9 cellular contexts compared by ENCODE assay signal in genomic region chr12:108724890-108725151, GRCh38. TPM values are rescaled to one million over a fixed set of nuclear protein-coding genes. Genes with fewer than 3 reads are reported as not detected.
DNase-seq lines count a peak whose midpoint lies in the region; ATAC-seq, FAIRE-seq and TF ChIP-seq lines count a peak whose summit lies in the region.
"Had no signal": no experiment of that assay in that cellular context is flagged by ENCODE, and none has a peak within 500 bp of the region (broad histone marks: within the 10 kb centered on the region; RNA-seq: fewer than 3 reads in every experiment).

No MANE protein-coding gene starts in this region.

- peak overlapping the region in 1 of 4 donors; percentile 34 for H3K4me3 Mint-ChIP-seq in IgD-negative memory B cell
- H3K4me3 Mint-ChIP-seq in astrocyte (ENCODE audit: unreplicated experiment), result peak overlapping the region; percentile 60

- H3K9me3 ChIP-seq in astrocyte (ENCODE audit: insufficient read depth, low read depth, low read length), result no peaks in the 10 kb centered on the region
- H3K9me3 ChIP-seq in mesenchymal stem cell (ENCODE audit: control insufficient read depth, low read length), result no peaks in the 10 kb centered on the region
- H3K9me3 ChIP-seq in subcutaneous abdominal adipose tissue (ENCODE audit: control insufficient read depth in 5 of 5, low read length in 5 of 5), result no peaks in the 10 kb centered on the region

- H3K4me3 ChIP-seq in astrocyte (ENCODE audit: insufficient read depth, low read depth, low read length) (no peak overlapping the region), mesenchymal stem cell (ENCODE audit: insufficient read depth in 1 of 2, low read depth in 1 of 2, low read length in 2 of 2) (peak overlapping the region in 1 of 2 experiments; percentile 32), subcutaneous abdominal adipose tissue (ENCODE audit: low read depth in 1 of 5, low read length in 5 of 5) (no peak overlapping the region)

- H2AFZ ChIP-seq in astrocyte (ENCODE audit: low read depth, low read length) (no peak overlapping the region), mesenchymal stem cell (ENCODE audit: low read depth, low read length) (no peak overlapping the region)

- H3K79me1 ChIP-seq in mesenchymal stem cell (replicated peaks; ENCODE audit: low read length, poor library complexity, severe bottlenecking), result no peaks in the 10 kb centered on the region

- FAIRE-seq in astrocyte (lab: Jason Lieb, UNC), result no peak

- H3K27me3 Mint-ChIP-seq in IgD-negative memory B cell, result no peaks in the 10 kb centered on the region
- no peaks in the 10 kb centered on the region for H3K27me3 Mint-ChIP-seq in astrocyte (ENCODE audit: low read depth, unreplicated experiment)

- H3K27me3 ChIP-seq in astrocyte (ENCODE audit: insufficient read depth, low read length) (no peaks in the 10 kb centered on the region), mesenchymal stem cell (ENCODE audit: control insufficient read depth in 1 of 2, insufficient read depth in 1 of 2, low read length in 2 of 2) (no peaks in the 10 kb centered on the region), subcutaneous abdominal adipose tissue (ENCODE audit: control insufficient read depth in 5 of 5, insufficient read depth in 4 of 5, low read length in 5 of 5) (no peaks in the 10 kb centered on the region)

- no peak overlapping the region for H4K91ac ChIP-seq in mesenchymal stem cell (ENCODE audit: low read length)

- no peak for ATAC-seq in HG02588 (IDR thresholded peaks at IDR 0.05; ENCODE audit: unreplicated experiment)

- no peak for TF ChIP-seq CTCF in astrocyte (IDR thresholded peaks at IDR 0.05; ENCODE audit: insufficient read depth, low read depth, low read length)

- peak overlapping the region; percentile 32 to 67 (median 39) for H3K27ac Mint-ChIP-seq in IgD-negative memory B cell
- peak overlapping the region; percentile 79 for H3K27ac Mint-ChIP-seq in astrocyte (ENCODE audit: unreplicated experiment)

- peak overlapping the region; percentile 41 for H2AK5ac ChIP-seq in mesenchymal stem cell (ENCODE audit: low read length, severe bottlenecking)

- H3K36me3 ChIP-seq in astrocyte (ENCODE audit: insufficient read depth, low read length) (peaks cover 5% of the 10 kb centered on the region), mesenchymal stem cell (ENCODE audit: control insufficient read depth in 1 of 2, insufficient read depth in 2 of 2, low read depth in 1 of 2, low read length in 2 of 2) (peaks cover 3 to 4% of the 10 kb centered on the region in 2 experiments), subcutaneous abdominal adipose tissue (ENCODE audit: control insufficient read depth in 5 of 5, insufficient read depth in 5 of 5, low read length in 5 of 5) (no peaks in the 10 kb centered on the region)

- H2BK15ac ChIP-seq in mesenchymal stem cell (ENCODE audit: low read depth, poor library complexity, severe bottlenecking), result no peak overlapping the region

- H2BK120ac ChIP-seq in mesenchymal stem cell (ENCODE audit: low read depth, low read length), result no peak overlapping the region

- H4K8ac ChIP-seq in mesenchymal stem cell (ENCODE audit: low read length), result no peak overlapping the region

- no peak overlapping the region for H3K23ac ChIP-seq in mesenchymal stem cell (ENCODE audit: low read length in 2 of 2)

- no peak overlapping the region for H3K18ac ChIP-seq in mesenchymal stem cell (ENCODE audit: low read depth in 1 of 2, low read length in 2 of 2)

- peaks cover 16% of the 10 kb centered on the region for H4K20me1 ChIP-seq in astrocyte (ENCODE audit: insufficient read depth, low read length)

- no peaks in the 10 kb centered on the region for H3K9me3 Mint-ChIP-seq in IgD-negative memory B cell
- H3K9me3 Mint-ChIP-seq in astrocyte (ENCODE audit: unreplicated experiment), result no peaks in the 10 kb centered on the region

- H3K4me1 ChIP-seq in astrocyte (ENCODE audit: insufficient read depth, low read length) (peaks cover 65% of the 10 kb centered on the region), mesenchymal stem cell (ENCODE audit: control insufficient read depth, insufficient read depth, low read depth, low read length) (peaks cover 12% of the 10 kb centered on the region), subcutaneous abdominal adipose tissue (ENCODE audit: control insufficient read depth in 5 of 5, insufficient read depth in 5 of 5, low read length in 5 of 5) (peaks cover 2 to 81% (median 73%) of the 10 kb centered on the region in 5 donors)

- H2BK5ac ChIP-seq in mesenchymal stem cell (ENCODE audit: low read depth, low read length, poor library complexity, severe bottlenecking), result no peak overlapping the region

- H3K36me3 Mint-ChIP-seq in IgD-negative memory B cell (no peaks in the 10 kb centered on the region), astrocyte (ENCODE audit: low read depth, unreplicated experiment) (peaks cover 1% of the 10 kb centered on the region)

- peaks cover 48 to 60% (median 48%) of the 10 kb centered on the region in 3 donors for H3K4me1 Mint-ChIP-seq in IgD-negative memory B cell
- H3K4me1 Mint-ChIP-seq in astrocyte (ENCODE audit: low read depth, unreplicated experiment), result peaks cover 70% of the 10 kb centered on the region

- H3K9ac ChIP-seq in astrocyte (ENCODE audit: low read length) (peak overlapping the region; percentile 81), mesenchymal stem cell (ENCODE audit: low read length) (peak overlapping the region; percentile 88), subcutaneous abdominal adipose tissue (ENCODE audit: low read length in 5 of 5) (peak overlapping the region in 1 of 5 donors; percentile 37)

- H3K4me2 ChIP-seq in astrocyte (ENCODE audit: low read length) (peak overlapping the region; percentile 68), mesenchymal stem cell (ENCODE audit: low read length, poor library complexity, severe bottlenecking) (no peak overlapping the region)

- DNase-seq in astrocyte (ENCODE audit: low read depth), result no peak
- DNase-seq in mesenchymal stem cell, result no peak
- DNase-seq in NCI-H2227 treated with DMSO at 0.1 percent for 48 hours (lab: John Stamatoyannopoulos, UW), result no peak
- DNase-seq in SW 1271 (lab: John Stamatoyannopoulos, UW), result no peak
- DNase-seq: DMS 273 treated with DMSO at 0.1 percent for 48 hours, NCI-H2081 treated with DMSO at 0.1 percent for 48 hours had no signal

- peaks cover 96% of the 10 kb centered on the region for H3K79me2 ChIP-seq in astrocyte (ENCODE audit: insufficient read depth, low read length)

- no peak overlapping the region for H3K4ac ChIP-seq in mesenchymal stem cell (ENCODE audit: low read depth in 1 of 2, low read length in 2 of 2)

- no peak overlapping the region for H2BK12ac ChIP-seq in mesenchymal stem cell (ENCODE audit: low read length in 2 of 2)

- peak overlapping the region; percentile 98 for H3K27ac ChIP-seq in astrocyte (ENCODE audit: low read depth, low read length)
- peak overlapping the region; percentile 95 for H3K27ac ChIP-seq in mesenchymal stem cell (ENCODE audit: low read length, poor library complexity, severe bottlenecking)
- H3K27ac ChIP-seq in subcutaneous abdominal adipose tissue (ENCODE audit: low read depth, low read length), result peak overlapping the region; percentile 88

- H3K14ac ChIP-seq in mesenchymal stem cell (ENCODE audit: low read length in 2 of 2), result no peak overlapping the region

RNA-seq across cellular contexts. Expression of gene CORO1C, which starts 6.5 kb away (rescaled TPM):
- 71.8 TPM for polyA plus RNA-seq in IgD-negative memory B cell
- total RNA-seq in astrocyte, result 364 and 391 TPM in 2 replicates
- polyA plus RNA-seq in mesenchymal stem cell (2013, experiment 1 of 2), result 152 TPM
- polyA plus RNA-seq in mesenchymal stem cell (2013, experiment 2 of 2), result 153 TPM
